Comparison of ENCODE assay signal across 1 cellular context in the genomic region with DNA sequence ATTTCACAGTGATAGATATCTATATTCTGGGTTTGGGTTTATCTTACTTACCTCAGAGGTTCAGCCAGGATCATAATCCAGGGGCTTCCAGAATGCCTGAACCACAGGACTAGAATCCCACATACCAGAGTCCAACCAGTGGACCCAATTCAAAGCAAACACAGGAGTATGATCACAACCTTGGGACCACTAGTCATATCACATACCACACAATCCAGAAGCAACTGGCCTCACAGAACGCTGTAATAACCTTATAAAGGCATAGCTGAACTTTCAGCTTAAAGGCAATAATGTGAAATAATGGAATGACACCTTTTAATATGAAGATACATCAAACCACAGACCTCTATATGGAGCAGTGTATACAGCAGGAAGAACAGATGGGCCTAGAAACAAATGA.
TF ChIP-seq lines count a peak whose summit lies in the region.

No MANE protein-coding gene starts in this region.

TF ChIP-seq in HepG2, 621 proteins besides CTCF, POLR2A, EP300 and RAD21 (continues in another document):
- TF ChIP-seq ZNF746 (CRISPR knock-in tag; IDR thresholded peaks at IDR 0.05) (no peak), ZSCAN25 (CRISPR knock-in tag; IDR thresholded peaks at IDR 0.05) (no peak), RNF219 (CRISPR knock-in tag; IDR thresholded peaks at IDR 0.05) (no peak), FOXK1 (CRISPR knock-in tag; IDR thresholded peaks at IDR 0.05; ENCODE audit: borderline replicate concordance, low read depth) (no peak), TEAD3 (CRISPR knock-in tag; optimal IDR thresholded peaks at IDR 0.05; ENCODE audit: borderline replicate concordance) (peak; percentile 92), HNF1A (IDR thresholded peaks at IDR 0.05; ENCODE audit: low read depth) (no peak), HNF1A (CRISPR knock-in tag; IDR thresholded peaks at IDR 0.05; ENCODE audit: borderline replicate concordance) (no peak), GZF1 (CRISPR knock-in tag; IDR thresholded peaks at IDR 0.05) (no peak), TRIM24 (CRISPR knock-in tag; IDR thresholded peaks at IDR 0.05) (no peak), PCBP2 (optimal IDR thresholded peaks at IDR 0.05; ENCODE audit: low read depth, low read length, poor library complexity, severe bottlenecking) (no peak), NCOA1 (CRISPR knock-in tag; IDR thresholded peaks at IDR 0.05) (no peak), ZNF12 (CRISPR knock-in tag; IDR thresholded peaks at IDR 0.05) (no peak), KDM2A (CRISPR knock-in tag; IDR thresholded peaks at IDR 0.05; ENCODE audit: borderline replicate concordance, low read depth) (no peak), HDAC1 (CRISPR knock-in tag; IDR thresholded peaks at IDR 0.05) (no peak; the same call in 1 of the 2 replicates), NFATC3 (CRISPR knock-in tag; IDR thresholded peaks at IDR 0.05) (no peak), FOXO1 (CRISPR knock-in tag; IDR thresholded peaks at IDR 0.05) (no peak; the same call in 1 of the 2 replicates), ATF4 (CRISPR knock-in tag; IDR thresholded peaks at IDR 0.05) (no peak), TOE1 (CRISPR knock-in tag; IDR thresholded peaks at IDR 0.05) (no peak), KDM1A (CRISPR knock-in tag; IDR thresholded peaks at IDR 0.05) (no peak), MXD1 (CRISPR knock-in tag; IDR thresholded peaks at IDR 0.05) (no peak), ZNF577 (CRISPR knock-in tag; IDR thresholded peaks at IDR 0.05; ENCODE audit: borderline replicate concordance, low read depth) (no peak), ZNF558 (CRISPR knock-in tag; IDR thresholded peaks at IDR 0.05; ENCODE audit: borderline replicate concordance) (no peak), ZNF207 (IDR thresholded peaks at IDR 0.05; ENCODE audit: borderline replicate concordance) (no peak), CREB3 (CRISPR knock-in tag; IDR thresholded peaks at IDR 0.05) (no peak), SAP130 (CRISPR knock-in tag; IDR thresholded peaks at IDR 0.05; ENCODE audit: low read depth) (no peak), ARID5B (CRISPR knock-in tag; IDR thresholded peaks at IDR 0.05) (peak; percentile 19; the same call in 1 of the 2 replicates), ZZZ3 (CRISPR knock-in tag; IDR thresholded peaks at IDR 0.05; ENCODE audit: borderline replicate concordance) (no peak), MNT (IDR thresholded peaks at IDR 0.05) (no peak), ISL2 (CRISPR knock-in tag; IDR thresholded peaks at IDR 0.05) (peak; percentile 27; the same call in 1 of the 2 replicates)
- TF ChIP-seq, protein P1, sequence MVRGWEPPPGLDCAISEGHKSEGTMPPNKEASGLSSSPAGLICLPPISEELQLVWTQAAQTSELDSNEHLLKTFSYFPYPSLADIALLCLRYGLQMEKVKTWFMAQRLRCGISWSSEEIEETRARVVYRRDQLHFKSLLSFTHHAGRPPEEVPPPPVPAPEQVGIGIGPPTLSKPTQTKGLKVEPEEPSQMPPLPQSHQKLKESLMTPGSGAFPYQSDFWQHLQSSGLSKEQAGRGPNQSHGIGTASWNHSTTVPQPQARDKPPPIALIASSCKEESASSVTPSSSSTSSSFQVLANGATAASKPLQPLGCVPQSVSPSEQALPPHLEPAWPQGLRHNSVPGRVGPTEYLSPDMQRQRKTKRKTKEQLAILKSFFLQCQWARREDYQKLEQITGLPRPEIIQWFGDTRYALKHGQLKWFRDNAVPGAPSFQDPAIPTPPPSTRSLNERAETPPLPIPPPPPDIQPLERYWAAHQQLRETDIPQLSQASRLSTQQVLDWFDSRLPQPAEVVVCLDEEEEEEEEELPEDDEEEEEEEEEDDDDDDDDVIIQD (CRISPR knock-in tag; IDR thresholded peaks at IDR 0.05; ENCODE audit: low read depth), result no peak
- TF ChIP-seq, protein P2, sequence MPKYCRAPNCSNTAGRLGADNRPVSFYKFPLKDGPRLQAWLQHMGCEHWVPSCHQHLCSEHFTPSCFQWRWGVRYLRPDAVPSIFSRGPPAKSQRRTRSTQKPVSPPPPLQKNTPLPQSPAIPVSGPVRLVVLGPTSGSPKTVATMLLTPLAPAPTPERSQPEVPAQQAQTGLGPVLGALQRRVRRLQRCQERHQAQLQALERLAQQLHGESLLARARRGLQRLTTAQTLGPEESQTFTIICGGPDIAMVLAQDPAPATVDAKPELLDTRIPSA (CRISPR knock-in tag; IDR thresholded peaks at IDR 0.05; ENCODE audit: borderline replicate concordance), result no peak
- TF ChIP-seq, protein P3, sequence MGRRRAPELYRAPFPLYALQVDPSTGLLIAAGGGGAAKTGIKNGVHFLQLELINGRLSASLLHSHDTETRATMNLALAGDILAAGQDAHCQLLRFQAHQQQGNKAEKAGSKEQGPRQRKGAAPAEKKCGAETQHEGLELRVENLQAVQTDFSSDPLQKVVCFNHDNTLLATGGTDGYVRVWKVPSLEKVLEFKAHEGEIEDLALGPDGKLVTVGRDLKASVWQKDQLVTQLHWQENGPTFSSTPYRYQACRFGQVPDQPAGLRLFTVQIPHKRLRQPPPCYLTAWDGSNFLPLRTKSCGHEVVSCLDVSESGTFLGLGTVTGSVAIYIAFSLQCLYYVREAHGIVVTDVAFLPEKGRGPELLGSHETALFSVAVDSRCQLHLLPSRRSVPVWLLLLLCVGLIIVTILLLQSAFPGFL (CRISPR knock-in tag; IDR thresholded peaks at IDR 0.05), result no peak
- TF ChIP-seq, protein P4, sequence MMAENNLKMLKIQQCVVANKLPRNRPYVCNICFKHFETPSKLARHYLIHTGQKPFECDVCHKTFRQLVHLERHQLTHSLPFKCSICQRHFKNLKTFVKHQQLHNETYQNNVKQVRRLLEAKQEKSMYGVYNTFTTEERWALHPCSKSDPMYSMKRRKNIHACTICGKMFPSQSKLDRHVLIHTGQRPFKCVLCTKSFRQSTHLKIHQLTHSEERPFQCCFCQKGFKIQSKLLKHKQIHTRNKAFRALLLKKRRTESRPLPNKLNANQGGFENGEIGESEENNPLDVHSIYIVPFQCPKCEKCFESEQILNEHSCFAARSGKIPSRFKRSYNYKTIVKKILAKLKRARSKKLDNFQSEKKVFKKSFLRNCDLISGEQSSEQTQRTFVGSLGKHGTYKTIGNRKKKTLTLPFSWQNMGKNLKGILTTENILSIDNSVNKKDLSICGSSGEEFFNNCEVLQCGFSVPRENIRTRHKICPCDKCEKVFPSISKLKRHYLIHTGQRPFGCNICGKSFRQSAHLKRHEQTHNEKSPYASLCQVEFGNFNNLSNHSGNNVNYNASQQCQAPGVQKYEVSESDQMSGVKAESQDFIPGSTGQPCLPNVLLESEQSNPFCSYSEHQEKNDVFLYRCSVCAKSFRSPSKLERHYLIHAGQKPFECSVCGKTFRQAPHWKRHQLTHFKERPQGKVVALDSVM (CRISPR knock-in tag; IDR thresholded peaks at IDR 0.05), result no peak
- TF ChIP-seq, protein P5, sequence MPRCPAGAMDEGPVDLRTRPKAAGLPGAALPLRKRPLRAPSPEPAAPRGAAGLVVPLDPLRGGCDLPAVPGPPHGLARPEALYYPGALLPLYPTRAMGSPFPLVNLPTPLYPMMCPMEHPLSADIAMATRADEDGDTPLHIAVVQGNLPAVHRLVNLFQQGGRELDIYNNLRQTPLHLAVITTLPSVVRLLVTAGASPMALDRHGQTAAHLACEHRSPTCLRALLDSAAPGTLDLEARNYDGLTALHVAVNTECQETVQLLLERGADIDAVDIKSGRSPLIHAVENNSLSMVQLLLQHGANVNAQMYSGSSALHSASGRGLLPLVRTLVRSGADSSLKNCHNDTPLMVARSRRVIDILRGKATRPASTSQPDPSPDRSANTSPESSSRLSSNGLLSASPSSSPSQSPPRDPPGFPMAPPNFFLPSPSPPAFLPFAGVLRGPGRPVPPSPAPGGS (CRISPR knock-in tag; IDR thresholded peaks at IDR 0.05), result no peak
